Comparison of ENCODE assay signal across 1 cellular context in genomic region chr15:65312400-65312916, GRCh38.
TF ChIP-seq lines count a peak whose summit lies in the region.

No MANE protein-coding gene starts in this region.

TF ChIP-seq in HepG2, 621 proteins besides CTCF, POLR2A, EP300 and RAD21 (continued from another document and continues in another):
- no peak for TF ChIP-seq DNMT3B (CRISPR knock-in tag; conservative IDR thresholded peaks at IDR 0.05)
- TF ChIP-seq PPARG (CRISPR knock-in tag; conservative IDR thresholded peaks at IDR 0.05), result peak; percentile 17; the same call in 1 of the 2 replicates
- no peak for TF ChIP-seq ZNF878 (CRISPR knock-in tag; IDR thresholded peaks at IDR 0.05)
- peak; percentile 63; the same call in 1 of the 2 replicates for TF ChIP-seq ZNF609 (CRISPR knock-in tag; IDR thresholded peaks at IDR 0.05; ENCODE audit: borderline replicate concordance)
- no peak for TF ChIP-seq ZSCAN20 (CRISPR knock-in tag; IDR thresholded peaks at IDR 0.05; ENCODE audit: borderline replicate concordance)
- TF ChIP-seq KAT2B (IDR thresholded peaks at IDR 0.05; ENCODE audit: borderline replicate concordance, low read depth, low read length), result 0 out of 2 replicates have a peak, but pooled peaks have one; percentile 29
- TF ChIP-seq TEAD3 (CRISPR knock-in tag; optimal IDR thresholded peaks at IDR 0.05; ENCODE audit: borderline replicate concordance), result peak; percentile 39
- TF ChIP-seq ZBTB40 (IDR thresholded peaks at IDR 0.05), result no peak
- TF ChIP-seq ZBTB40 (CRISPR knock-in tag; IDR thresholded peaks at IDR 0.05), result no peak
- no peak for TF ChIP-seq ZNF431 (CRISPR knock-in tag; IDR thresholded peaks at IDR 0.05; ENCODE audit: borderline replicate concordance, low read depth)
- 0 out of 2 replicates have a peak, but pooled peaks have one; percentile 21 for TF ChIP-seq ZFP90 (CRISPR knock-in tag; IDR thresholded peaks at IDR 0.05; ENCODE audit: borderline replicate concordance)
- no peak for TF ChIP-seq THAP9 (CRISPR knock-in tag; IDR thresholded peaks at IDR 0.05; ENCODE audit: borderline replicate concordance)
- TF ChIP-seq ZFP36L1 (CRISPR knock-in tag; IDR thresholded peaks at IDR 0.05), result no peak
- TF ChIP-seq SAP130 (CRISPR knock-in tag; IDR thresholded peaks at IDR 0.05; ENCODE audit: low read depth), result no peak
- TF ChIP-seq ZNF567 (CRISPR knock-in tag; IDR thresholded peaks at IDR 0.05; ENCODE audit: borderline replicate concordance), result no peak
- no peak for TF ChIP-seq SP1 (IDR thresholded peaks at IDR 0.05)
- TF ChIP-seq SP1 (CRISPR knock-in tag; IDR thresholded peaks at IDR 0.05), result no peak
- no peak for TF ChIP-seq SRSF4 (IDR thresholded peaks at IDR 0.05; ENCODE audit: low read depth, low read length, poor library complexity, severe bottlenecking)
- TF ChIP-seq MATR3 (CRISPR knock-in tag; IDR thresholded peaks at IDR 0.05), result no peak
- TF ChIP-seq REPIN1 (CRISPR knock-in tag; IDR thresholded peaks at IDR 0.05; ENCODE audit: borderline replicate concordance, low read depth), result no peak
- no peak for TF ChIP-seq ZSCAN25 (CRISPR knock-in tag; IDR thresholded peaks at IDR 0.05)
- no peak for TF ChIP-seq RFX3 (CRISPR knock-in tag; IDR thresholded peaks at IDR 0.05)
- TF ChIP-seq ZNF484 (CRISPR knock-in tag; IDR thresholded peaks at IDR 0.05; ENCODE audit: borderline replicate concordance, low read depth), result no peak
- peak; percentile 53 for TF ChIP-seq TBX2 (CRISPR knock-in tag; IDR thresholded peaks at IDR 0.05; ENCODE audit: borderline replicate concordance)
- no peak for TF ChIP-seq RNF219 (CRISPR knock-in tag; IDR thresholded peaks at IDR 0.05)
- TF ChIP-seq ZNF552 (CRISPR knock-in tag; IDR thresholded peaks at IDR 0.05; ENCODE audit: borderline replicate concordance), result no peak
- no peak for TF ChIP-seq ZNF788 (CRISPR knock-in tag; IDR thresholded peaks at IDR 0.05; ENCODE audit: borderline replicate concordance)
- no peak for TF ChIP-seq KMT2B (CRISPR knock-in tag; IDR thresholded peaks at IDR 0.05)
- TF ChIP-seq ZNF570 (CRISPR knock-in tag; IDR thresholded peaks at IDR 0.05; ENCODE audit: borderline replicate concordance), result no peak
- TF ChIP-seq ZNF678 (CRISPR knock-in tag; IDR thresholded peaks at IDR 0.05), result no peak
- TF ChIP-seq CBX1 (IDR thresholded peaks at IDR 0.05; ENCODE audit: low read depth), result no peak
- no peak for TF ChIP-seq KMT2A (CRISPR knock-in tag; IDR thresholded peaks at IDR 0.05)
- TF ChIP-seq ZNF556 (CRISPR knock-in tag; IDR thresholded peaks at IDR 0.05; ENCODE audit: borderline replicate concordance), result no peak
- no peak for TF ChIP-seq NKX3-1 (CRISPR knock-in tag; IDR thresholded peaks at IDR 0.05)
- no peak for TF ChIP-seq ZFY (CRISPR knock-in tag; IDR thresholded peaks at IDR 0.05)
- no peak for TF ChIP-seq IRX3 (CRISPR knock-in tag; IDR thresholded peaks at IDR 0.05; ENCODE audit: borderline replicate concordance, low read depth)
- TF ChIP-seq ZNF720 (CRISPR knock-in tag; IDR thresholded peaks at IDR 0.05), result no peak
- TF ChIP-seq RELA (CRISPR knock-in tag; IDR thresholded peaks at IDR 0.05), result no peak
- TF ChIP-seq GATAD2A (CRISPR knock-in tag; IDR thresholded peaks at IDR 0.05), result peak; percentile 83
- TF ChIP-seq ZNF136 (CRISPR knock-in tag; IDR thresholded peaks at IDR 0.05; ENCODE audit: low read depth), result no peak
- TF ChIP-seq CSRNP1 (CRISPR knock-in tag; IDR thresholded peaks at IDR 0.05), result no peak
- TF ChIP-seq THYN1 (CRISPR knock-in tag; IDR thresholded peaks at IDR 0.05; ENCODE audit: borderline replicate concordance, low read depth), result no peak
- TF ChIP-seq ZNF841 (CRISPR knock-in tag; IDR thresholded peaks at IDR 0.05; ENCODE audit: borderline replicate concordance), result no peak
- TF ChIP-seq GABPB1 (CRISPR knock-in tag; IDR thresholded peaks at IDR 0.05), result no peak
